1 cellular context compared by ENCODE assay signal in genomic region chr5:179265529-179266290, GRCh38.
A peak's percentile ranks its signal among the peaks of the same experiment; 100 is the strongest.
TF ChIP-seq lines count a peak whose summit lies in the region.

No MANE protein-coding gene starts in this region.

TF ChIP-seq in HepG2, 621 proteins besides CTCF, POLR2A, EP300 and RAD21 (continued from another document):
- TF ChIP-seq TFDP1 (CRISPR knock-in tag; IDR thresholded peaks at IDR 0.05; ENCODE audit: borderline replicate concordance) = peak; percentile 43; the same call in 1 of the 2 replicates
- peak; percentile 73; the same call in 1 of the 2 replicates for TF ChIP-seq BRF2 (CRISPR knock-in tag; IDR thresholded peaks at IDR 0.05)
- peak; percentile 65; the same call in 1 of the 2 replicates for TF ChIP-seq ZFY (CRISPR knock-in tag; IDR thresholded peaks at IDR 0.05)
- TF ChIP-seq WIZ (CRISPR knock-in tag; IDR thresholded peaks at IDR 0.05) = peak; percentile 17; the same call in 1 of the 2 replicates
- no peak for TF ChIP-seq ZNF331 (CRISPR knock-in tag; IDR thresholded peaks at IDR 0.05)
- 0 out of 2 replicates have a peak, but pooled peaks have one; percentile 38 for TF ChIP-seq LBX2 (CRISPR knock-in tag; IDR thresholded peaks at IDR 0.05; ENCODE audit: borderline replicate concordance)
- no peak for TF ChIP-seq ZXDC (CRISPR knock-in tag; IDR thresholded peaks at IDR 0.05)
- TF ChIP-seq MTF1 (CRISPR knock-in tag; IDR thresholded peaks at IDR 0.05) = 0 out of 2 replicates have a peak, but pooled peaks have one; percentile 25
- peak; percentile 38; the same call in 1 of the 2 replicates for TF ChIP-seq ZNF12 (CRISPR knock-in tag; IDR thresholded peaks at IDR 0.05)
- TF ChIP-seq ZFP41 (CRISPR knock-in tag; IDR thresholded peaks at IDR 0.05; ENCODE audit: borderline replicate concordance) = no peak
- TF ChIP-seq TARDBP (CRISPR knock-in tag; IDR thresholded peaks at IDR 0.05) = peak; percentile 28; the same call in 1 of the 2 replicates
- TF ChIP-seq ZNF335 (CRISPR knock-in tag; IDR thresholded peaks at IDR 0.05) = no peak
- TF ChIP-seq ZBTB46 (CRISPR knock-in tag; IDR thresholded peaks at IDR 0.05; ENCODE audit: borderline replicate concordance) = no peak
- 0 out of 2 replicates have a peak, but pooled peaks have one; percentile 12 for TF ChIP-seq MEIS2 (CRISPR knock-in tag; IDR thresholded peaks at IDR 0.05)
- TF ChIP-seq ZSCAN31 (CRISPR knock-in tag; IDR thresholded peaks at IDR 0.05; ENCODE audit: low read depth) = 0 out of 2 replicates have a peak, but pooled peaks have one; percentile 37
- 0 out of 2 replicates have a peak, but pooled peaks have one; percentile 29 for TF ChIP-seq E2F2 (CRISPR knock-in tag; IDR thresholded peaks at IDR 0.05; ENCODE audit: borderline replicate concordance)
- TF ChIP-seq ZNF235 (CRISPR knock-in tag; IDR thresholded peaks at IDR 0.05; ENCODE audit: borderline replicate concordance) = 0 out of 2 replicates have a peak, but pooled peaks have one; percentile 36
- no peak for TF ChIP-seq TSC22D2 (CRISPR knock-in tag; IDR thresholded peaks at IDR 0.05; ENCODE audit: borderline replicate concordance)
- TF ChIP-seq TBL1XR1 (IDR thresholded peaks at IDR 0.05; ENCODE audit: borderline replicate concordance, low read length, partially characterized antibody) = no peak
- TF ChIP-seq TFDP2 (CRISPR knock-in tag; IDR thresholded peaks at IDR 0.05) = peak; percentile 69
- 0 out of 2 replicates have a peak, but pooled peaks have one; percentile 18 for TF ChIP-seq KDM2A (CRISPR knock-in tag; IDR thresholded peaks at IDR 0.05; ENCODE audit: borderline replicate concordance, low read depth)
- TF ChIP-seq THRA (CRISPR knock-in tag; IDR thresholded peaks at IDR 0.05; ENCODE audit: borderline replicate concordance) = peak; percentile 71; the same call in 1 of the 2 replicates
